24 cellular contexts compared by ENCODE assay signal in genomic region chr5:73786043-73786831, GRCh38.
DNase-seq lines count a peak whose midpoint lies in the region; ATAC-seq, FAIRE-seq and TF ChIP-seq lines count a peak whose summit lies in the region.
"Had no signal": no experiment of that assay in that cellular context is flagged by ENCODE, and none has a peak within 500 bp of the region (broad histone marks: within the 10 kb centered on the region; RNA-seq: fewer than 3 reads in every experiment).

No MANE protein-coding gene starts in this region.

- no peak for FAIRE-seq in HepG2 (lab: Jason Lieb, UNC)
- FAIRE-seq: D721Med, frontal cortex had no signal

- no peak overlapping the region for H3K4me3 Mint-ChIP-seq in nephron progenitor cell
- H3K4me3 Mint-ChIP-seq: activated T-cell treated with anti-CD3 and anti-CD28 coated beads, Interleukin-2, amount 50 U/mL, for 4 hours; memory B cell; naive B cell had no signal

- TF ChIP-seq RAD21 in HepG2 (CRISPR knock-in tag; IDR thresholded peaks at IDR 0.05): no peak

- H3K9me3 ChIP-seq in HepG2 (ENCODE audit: low read length) (no peaks in the 10 kb centered on the region), right lobe of liver (no peaks in the 10 kb centered on the region)
- H3K9me3 ChIP-seq: BLaER1, right atrium auricular region had no signal

- DNase-seq in HepG2 (ENCODE audit: low spot score) (no peak), right lobe of liver (no peak), NCI-H748 (lab: John Stamatoyannopoulos, UW; ENCODE audit: unreplicated experiment) (peak; percentile 92), ureter (ENCODE audit: low spot score) (peak; percentile 47), nephron progenitor cell (no peak), NCI-H526 (lab: John Stamatoyannopoulos, UW) (no peak)
- no peak for DNase-seq in activated CD4-positive, CD25-positive, alpha-beta regulatory T cell treated with anti-CD3 and anti-CD28 coated beads, Interleukin-2, amount 50 U/mL, for 72 hours
- DNase-seq: activated CD8-positive, alpha-beta memory T cell treated with anti-CD3 and anti-CD28 coated beads for 24 hours; activated naive CD4-positive, alpha-beta T cell treated with Interleukin-2 at 50 U/mL for 16 hours; activated T-cell treated with anti-CD3 and anti-CD28 coated beads, Interleukin-2, amount 50 U/mL, for 4 hours; amniotic stem cell; GM23248; Kasumi-1; naive B cell; substantia nigra; T1000 had no signal

- 96% methylated on average over 13 of the region's 13 CpGs for WGBS in HepG2 (ENCODE audit: low lambda C conversion rate)
- WGBS in right lobe of liver (ENCODE audit: insufficient coverage, low coverage, low lambda C conversion rate, missing lambda C conversion rate): 85% methylated on average over 11 of the region's 13 CpGs

- H3K36me3 ChIP-seq in HepG2 (replicated peaks in 1 of 2; ENCODE audit: control insufficient read depth in 1 of 2, insufficient read depth in 2 of 2, low read length in 2 of 2) (peaks cover 5% of the 10 kb centered on the region in 2 experiments; a peak in 2 of 5 replicates), right lobe of liver (no peaks in the 10 kb centered on the region)
- H3K36me3 ChIP-seq: BLaER1, cardiac muscle cell, right atrium auricular region had no signal

- H3K4me2 ChIP-seq in HepG2 (ENCODE audit: low read depth, low read length): no peak overlapping the region
- H3K4me2 ChIP-seq: BLaER1 had no signal

- in situ Hi-C loops in HepG2 (cut with HindIII; ENCODE audit: extremely low pct_ligation_motif_present, low pct_unique_long_range_greater_than_20kb): no loop called here

- TF ChIP-seq EP300 in HepG2 (IDR thresholded peaks at IDR 0.05; ENCODE audit: low read depth in 2 of 2, low read length in 2 of 2): no peak
- TF ChIP-seq EP300 in HepG2 (CRISPR knock-in tag; IDR thresholded peaks at IDR 0.05; ENCODE audit: borderline replicate concordance): no peak

- H3K27ac ChIP-seq in HepG2 (ENCODE audit: extremely low read length, insufficient read depth, low read length) (no peak overlapping the region), right lobe of liver (no peak overlapping the region)
- H3K27ac ChIP-seq: BLaER1, cardiac muscle cell, GM23248, right atrium auricular region had no signal

- H4K20me1 ChIP-seq in HepG2 (ENCODE audit: insufficient read depth, low read length): no peaks in the 10 kb centered on the region
- H4K20me1 ChIP-seq: BLaER1 had no signal

- H3K36me3 Mint-ChIP-seq in nephron progenitor cell (ENCODE audit: low read depth): no peaks in the 10 kb centered on the region
- H3K36me3 Mint-ChIP-seq: memory B cell, naive B cell had no signal

- no peak for TF ChIP-seq CTCF in HepG2 (CRISPR knock-in tag; IDR thresholded peaks at IDR 0.05)
- no peak for TF ChIP-seq CTCF in right lobe of liver (IDR thresholded peaks at IDR 0.05)
- TF ChIP-seq CTCF in nephron progenitor cell (IDR thresholded peaks at IDR 0.05): no peak

- no peak for ATAC-seq in HepG2
- no peak for ATAC-seq in right lobe of liver
- ATAC-seq in esophagus mucosa: peak; percentile 90
- ATAC-seq: activated CD4-positive, CD25-positive, alpha-beta regulatory T cell treated with anti-CD3 and anti-CD28 coated beads, Interleukin-2, amount 50 U/mL, for 24 hours; activated T-cell treated with anti-CD3 and anti-CD28 coated beads, Interleukin-2, amount 50 U/mL, for 4 hours had no signal

- peaks cover 11% of the 10 kb centered on the region; the same call in 1 of the 2 replicates for H3K4me1 ChIP-seq in HepG2 (ENCODE audit: insufficient read depth, low read length)
- H3K4me1 ChIP-seq in right lobe of liver: no peaks in the 10 kb centered on the region
- H3K4me1 ChIP-seq: right atrium auricular region had no signal

- CTCF ChIA-PET in HepG2 (lab: Yijun Ruan, JAX; ENCODE audit: low intra/inter-chr PET ratio, low total read pairs): no interaction called here

- no peak overlapping the region for H3K9ac ChIP-seq in HepG2 (ENCODE audit: insufficient read depth, low read depth, low read length)
- H3K9ac ChIP-seq: BLaER1, GM23248 had no signal

- H3K27me3 ChIP-seq in HepG2 (ENCODE audit: control insufficient read depth in 1 of 2, insufficient read depth in 2 of 2, low read length in 2 of 2) (no peaks in the 10 kb centered on the region), right lobe of liver (no peaks in the 10 kb centered on the region)
- H3K27me3 ChIP-seq: BLaER1, right atrium auricular region had no signal

- H3K79me2 ChIP-seq in HepG2 (ENCODE audit: insufficient read depth, low read length): no peaks in the 10 kb centered on the region

- H3K4me1 Mint-ChIP-seq in nephron progenitor cell: no peaks in the 10 kb centered on the region
- H3K4me1 Mint-ChIP-seq: memory B cell, naive B cell had no signal

- intact Hi-C loops in HepG2 (cut with micrococcal nuclease; ENCODE audit: unreplicated experiment): no loop called here
- intact Hi-C loops in right lobe of liver (cut with DNase I): loop anchor here in 1 of 2 donors (5.0 kb wide), 1 partner anchor 199 kb away; no protein-coding TSS in a partner anchor

- H3K4me3 ChIP-seq in HepG2 (replicated peaks in 1 of 3; ENCODE audit: insufficient read depth in 1 of 3, low read depth in 2 of 3, low read length in 3 of 3) (no peak overlapping the region), right lobe of liver (no peak overlapping the region)
- H3K4me3 ChIP-seq: BLaER1, cardiac muscle cell, GM23248, right atrium auricular region had no signal

- H3K27ac Mint-ChIP-seq in nephron progenitor cell: no peak overlapping the region
- H3K27ac Mint-ChIP-seq: memory B cell, naive B cell had no signal

- no TSS peak for BruUV-seq in HepG2 (replicated peaks; lab: Mats Ljungman, UMichigan)

- TF ChIP-seq POLR2A in HepG2 (IDR thresholded peaks at IDR 0.05; ENCODE audit: insufficient read depth in 1 of 2, low read depth in 2 of 2, low read length in 2 of 2) (no peak), right lobe of liver (IDR thresholded peaks at IDR 0.05) (no peak)

- H3K9me3 Mint-ChIP-seq in nephron progenitor cell: no peaks in the 10 kb centered on the region
- H3K9me3 Mint-ChIP-seq: activated T-cell treated with anti-CD3 and anti-CD28 coated beads, Interleukin-2, amount 50 U/mL, for 4 hours; memory B cell had no signal

- H2AFZ ChIP-seq in HepG2 (ENCODE audit: low read length): no peak overlapping the region
- H2AFZ ChIP-seq: GM23248 had no signal

- POLR2A ChIA-PET in HepG2 (lab: Yijun Ruan, JAX): no interaction called here

- peaks cover 25% of the 10 kb centered on the region for H3K27me3 Mint-ChIP-seq in nephron progenitor cell (ENCODE audit: low read depth, poor library complexity)

TF ChIP-seq in HepG2, 621 proteins besides CTCF, POLR2A, EP300 and RAD21:
- TF ChIP-seq, protein P1, sequence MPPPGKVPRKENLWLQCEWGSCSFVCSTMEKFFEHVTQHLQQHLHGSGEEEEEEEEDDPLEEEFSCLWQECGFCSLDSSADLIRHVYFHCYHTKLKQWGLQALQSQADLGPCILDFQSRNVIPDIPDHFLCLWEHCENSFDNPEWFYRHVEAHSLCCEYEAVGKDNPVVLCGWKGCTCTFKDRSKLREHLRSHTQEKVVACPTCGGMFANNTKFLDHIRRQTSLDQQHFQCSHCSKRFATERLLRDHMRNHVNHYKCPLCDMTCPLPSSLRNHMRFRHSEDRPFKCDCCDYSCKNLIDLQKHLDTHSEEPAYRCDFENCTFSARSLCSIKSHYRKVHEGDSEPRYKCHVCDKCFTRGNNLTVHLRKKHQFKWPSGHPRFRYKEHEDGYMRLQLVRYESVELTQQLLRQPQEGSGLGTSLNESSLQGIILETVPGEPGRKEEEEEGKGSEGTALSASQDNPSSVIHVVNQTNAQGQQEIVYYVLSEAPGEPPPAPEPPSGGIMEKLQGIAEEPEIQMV (CRISPR knock-in tag; IDR thresholded peaks at IDR 0.05; ENCODE audit: low read depth): no peak
- TF ChIP-seq MAFF (IDR thresholded peaks at IDR 0.05; ENCODE audit: low read depth, low read length) (peak; percentile 92), RCOR2 (CRISPR knock-in tag; IDR thresholded peaks at IDR 0.05) (no peak), MAFK (conservative IDR thresholded peaks at IDR 0.05 in 1 of 2, IDR thresholded peaks at IDR 0.05 in 1 of 2; ENCODE audit: low read length in 2 of 2) (peak; percentile 90 to 91)

Comparison
In these comparisons a context has a peak if more than half of its experiments do, and no peak if none do; other contexts are left out.
1. DNase-seq: peak in NCI-H748 (single experiment) and ureter (single experiment); none in HepG2 (single experiment), right lobe of liver (0 of 3), nephron progenitor cell (single experiment), activated CD4-positive, CD25-positive, alpha-beta regulatory T cell treated with anti-CD3 and anti-CD28 coated beads, Interleukin-2, amount 50 U/mL, for 72 hours (single experiment) and NCI-H526 (0 of 2).